In genomic region chr19:36771275-36772231, GRCh38 we compare ENCODE assay signal across 8 cellular contexts. TPM values are rescaled to one million over a fixed set of nuclear protein-coding genes. Genes with fewer than 3 reads are reported as not detected.
A peak's percentile ranks its signal among the peaks of the same experiment; 100 is the strongest.
DNase-seq lines count a peak whose midpoint lies in the region; ATAC-seq and TF ChIP-seq lines count a peak whose summit lies in the region.

No MANE protein-coding gene starts in this region.

- ATAC-seq in HG02798 (IDR thresholded peaks at IDR 0.05; ENCODE audit: poor library complexity, unreplicated experiment) = no peak

- no peaks in the 10 kb centered on the region for H3K27me3 ChIP-seq in ectodermal cell (ENCODE audit: control insufficient read depth, insufficient read depth, low read length, poor library complexity, severe bottlenecking)

- WGBS in ectodermal cell, 2 experiments = 51 to 57% methylated on average over 29 of the region's 29 CpGs
- WGBS in lower leg skin, 2 donors = 2% methylated on average over 29 of the region's 29 CpGs

- peak overlapping the region; percentile 54 for H3K4me3 ChIP-seq in ectodermal cell (ENCODE audit: insufficient read depth, low read depth, low read length)
- H3K4me3 ChIP-seq in lower leg skin (ENCODE audit: low read depth, poor library complexity, severe bottlenecking) = peak overlapping the region; percentile 72

- H3K36me3 ChIP-seq in ectodermal cell (ENCODE audit: control insufficient read depth, insufficient read depth, low read length) = peaks cover 6% of the 10 kb centered on the region

- TF ChIP-seq POLR2A in lower leg skin (IDR thresholded peaks at IDR 0.05) = no peak

- H3K9me3 ChIP-seq in ectodermal cell (ENCODE audit: control insufficient read depth, low read length) = peaks cover 3% of the 10 kb centered on the region

- peak overlapping the region; percentile 74 for H3K27ac ChIP-seq in ectodermal cell (ENCODE audit: insufficient read depth, low read depth, low read length, poor library complexity, severe bottlenecking)

- intact Hi-C loops in lower leg skin (cut with DNase I; ENCODE audit: low total_unique reads) = no loop called here

- DNase-seq in DMS53 treated with DMSO at 0.1 percent for 48 hours (lab: John Stamatoyannopoulos, UW; ENCODE audit: unreplicated experiment) (peak; percentile 77), HUDEP-2 (lab: John Stamatoyannopoulos, UW; ENCODE audit: unreplicated experiment in 76 of 76) (peak; percentile 34 to 97 (median 84)), SW 1271 (lab: John Stamatoyannopoulos, UW) (peak; percentile 11 to 35), lower leg skin (ENCODE audit: low spot score in 2 of 2) (peak; percentile 32 to 88), LoVo (ENCODE audit: low spot score) (no peak)
- DNase-seq in stimulated activated naive CD4-positive, alpha-beta T cell treated with Interleukin-2 at 50 U/mL for 16 hours (lab: John Stamatoyannopoulos, UW) = peak; percentile 4

- no peaks in the 10 kb centered on the region for H3K4me1 ChIP-seq in ectodermal cell (ENCODE audit: control insufficient read depth, insufficient read depth, low read length)

- no peak for TF ChIP-seq CTCF in lower leg skin (IDR thresholded peaks at IDR 0.05)

RNA-seq across cellular contexts. Expression of gene ZNF850, which starts 1.1 kb away (rescaled TPM):
- 9.9 TPM for polyA plus RNA-seq in ectodermal cell (2013, experiment 1 of 4)
- 10.2 TPM for polyA plus RNA-seq in ectodermal cell (2013, experiment 2 of 4)
- 4.4 TPM for polyA plus RNA-seq in ectodermal cell (2013, experiment 3 of 4)
- 4.3 TPM for polyA plus RNA-seq in ectodermal cell (2013, experiment 4 of 4)
- total RNA-seq in lower leg skin = 1 to 10 TPM; 1.0 to 2.2 (median 1.5) TPM
